ENCODE assay signal across 8 cellular contexts in the genomic region with DNA sequence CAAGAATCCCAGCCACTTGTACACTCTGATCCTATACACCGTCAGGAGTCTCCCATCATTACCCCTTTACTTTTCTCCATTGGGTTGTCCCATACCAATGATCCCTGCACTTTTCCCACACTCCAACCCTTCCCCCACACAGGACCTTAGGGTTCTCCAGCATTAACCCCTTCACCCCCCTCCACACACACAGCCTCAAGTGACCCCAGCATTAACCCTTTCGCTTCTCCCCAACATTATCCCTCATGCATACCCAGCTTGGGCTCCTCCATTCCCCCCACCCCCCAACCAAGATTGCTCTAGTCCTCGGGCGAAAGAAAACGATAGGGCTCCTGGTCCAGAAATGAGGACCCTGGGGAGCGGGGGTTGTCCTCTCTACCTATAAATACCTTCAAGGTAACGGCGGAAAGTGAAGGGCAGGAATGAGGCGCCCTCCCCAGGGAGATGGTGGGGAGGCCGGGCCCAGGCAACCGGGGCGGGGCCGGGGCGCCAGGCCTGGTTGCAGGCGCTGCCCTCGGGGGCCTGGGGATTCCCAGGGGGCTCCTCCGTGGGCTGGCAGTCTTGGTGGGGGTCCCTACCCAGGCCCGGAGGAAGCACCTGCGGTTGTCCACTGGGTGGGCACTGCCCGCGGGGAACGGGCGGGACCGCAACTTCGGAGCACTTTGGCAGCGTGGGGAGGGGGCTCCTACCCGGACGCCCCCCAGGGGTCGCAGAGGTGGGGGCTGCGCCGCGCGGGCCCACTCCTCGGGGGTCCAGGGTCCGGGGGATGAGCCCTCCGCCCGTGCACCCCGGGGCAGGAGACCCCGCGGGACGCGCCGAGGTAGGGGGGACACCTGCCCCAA. TPM values are rescaled to one million over a fixed set of nuclear protein-coding genes. Genes with fewer than 3 reads are reported as not detected.
A peak's percentile ranks its signal among the peaks of the same experiment; 100 is the strongest.
DNase-seq lines count a peak whose midpoint lies in the region; ATAC-seq, FAIRE-seq and TF ChIP-seq lines count a peak whose summit lies in the region.

No MANE protein-coding gene starts in this region.

- no peak for ATAC-seq in GM18858 (IDR thresholded peaks at IDR 0.05; ENCODE audit: unreplicated experiment)
- ATAC-seq in GM21717 (IDR thresholded peaks at IDR 0.05; ENCODE audit: unreplicated experiment) = no peak

- H3K27ac ChIP-seq in HUES48 (ENCODE audit: low read depth, low read length) = peak overlapping the region; percentile 5
- H3K27ac ChIP-seq in mucosa of rectum (ENCODE audit: low read depth in 2 of 2, low read length in 2 of 2) = no peak overlapping the region

- DNase-seq in T-helper 9 cell (no peak), D721Med (ENCODE audit: insufficient read length, low spot score) (no peak)

- peaks cover 13% of the 10 kb centered on the region for H3K27me3 ChIP-seq in HUES48 (ENCODE audit: control insufficient read depth, insufficient read depth, low read length)
- peaks cover 3 to 4% of the 10 kb centered on the region in 2 donors for H3K27me3 ChIP-seq in mucosa of rectum (ENCODE audit: control insufficient read depth in 2 of 2, insufficient read depth in 2 of 2, low read length in 2 of 2)

- H3K36me3 Mint-ChIP-seq in brain = peaks cover 17% of the 10 kb centered on the region

- H3K4me3 Mint-ChIP-seq in brain = peak overlapping the region; percentile 82 to 88 (median 87)

- H3K9me3 Mint-ChIP-seq in brain = peaks cover 0 to 7% (median 3%) of the 10 kb centered on the region in 5 experiments

- H3K4me3 ChIP-seq in GM12875 (ENCODE audit: low read depth, low read length) (peak overlapping the region; percentile 49), HUES48 (ENCODE audit: low read depth, low read length) (peak overlapping the region; percentile 72), mucosa of rectum (ENCODE audit: low read length in 2 of 2) (peak overlapping the region; percentile 60 to 68)

- no peaks in the 10 kb centered on the region for H3K36me3 ChIP-seq in HUES48 (ENCODE audit: control insufficient read depth, insufficient read depth, low read length)
- H3K36me3 ChIP-seq in mucosa of rectum (ENCODE audit: control insufficient read depth in 2 of 2, insufficient read depth in 2 of 2, low read length in 2 of 2) = no peaks in the 10 kb centered on the region

- H3K9me3 ChIP-seq in HUES48 (ENCODE audit: control insufficient read depth, insufficient read depth, low read length) = no peaks in the 10 kb centered on the region
- no peaks in the 10 kb centered on the region for H3K9me3 ChIP-seq in mucosa of rectum (ENCODE audit: control insufficient read depth in 2 of 2, low read length in 2 of 2)

- H3K27ac Mint-ChIP-seq in brain = peak overlapping the region; percentile 21 to 88 (median 46)

- H3K9ac ChIP-seq in HUES48 (ENCODE audit: low read depth, low read length) (no peak overlapping the region), mucosa of rectum (ENCODE audit: low read depth in 1 of 2, low read length in 2 of 2) (peak overlapping the region; percentile 24 to 45)

- TF ChIP-seq CTCF in GM12875 (IDR thresholded peaks at IDR 0.05; ENCODE audit: borderline replicate concordance, insufficient read depth, low read depth, low read length) (no peak), brain (conservative IDR thresholded peaks at IDR 0.05) (no peak), D721Med (IDR thresholded peaks at IDR 0.05; ENCODE audit: insufficient read depth, missing control alignments) (no peak)

- H3K27me3 Mint-ChIP-seq in brain = peaks cover 20% of the 10 kb centered on the region

- peaks cover 21% of the 10 kb centered on the region for H3K4me1 Mint-ChIP-seq in brain

- H3K4me1 ChIP-seq in HUES48 (ENCODE audit: control insufficient read depth, insufficient read depth, low read length) (peaks cover 11% of the 10 kb centered on the region; the same call in 1 of the 2 replicates), mucosa of rectum (ENCODE audit: control insufficient read depth in 2 of 2, insufficient read depth in 2 of 2, low read length in 2 of 2) (peaks cover 12 to 13% of the 10 kb centered on the region in 2 donors)

- FAIRE-seq in D721Med (lab: Jason Lieb, UNC) = no peak

RNA-seq across cellular contexts. Expression of a gene that starts 0.8 kb away (rescaled TPM):
- 39.5 TPM for polyA plus RNA-seq in brain (ENCODE audit: insufficient read depth, low read depth, low replicate concordance)

RNA-seq across cellular contexts. Expression of a gene that starts 15.3 kb away (rescaled TPM):
- 1.1 TPM for polyA plus RNA-seq in brain (ENCODE audit: insufficient read depth, low read depth, low replicate concordance)

RNA-seq across cellular contexts. Expression of a gene that starts 30.2 kb away (rescaled TPM):
- polyA plus RNA-seq in brain (ENCODE audit: insufficient read depth, low read depth, low replicate concordance) = 71.8 TPM

RNA-seq across cellular contexts. Expression of a gene that starts 30.3 kb away (rescaled TPM):
- polyA plus RNA-seq in brain (ENCODE audit: insufficient read depth, low read depth, low replicate concordance) = not detected

RNA-seq across cellular contexts. Expression of a gene that starts 59.3 kb away (rescaled TPM):
- polyA plus RNA-seq in brain (ENCODE audit: insufficient read depth, low read depth, low replicate concordance) = not detected
